ENCODE assay signal across 8 cellular contexts in genomic region chr2:27772804-27773203, GRCh38. TPM values are rescaled to one million over a fixed set of nuclear protein-coding genes. Genes with fewer than 3 reads are reported as not detected.
DNase-seq lines count a peak whose midpoint lies in the region; ATAC-seq and TF ChIP-seq lines count a peak whose summit lies in the region.

No MANE protein-coding gene starts in this region.

- H3K23ac ChIP-seq in mesenchymal stem cell (ENCODE audit: low read length in 2 of 2): no peak overlapping the region

- intact Hi-C loops in A673 (cut with micrococcal nuclease; ENCODE audit: unreplicated experiment) (loop anchor here (10.0 kb wide), 1 partner anchor 112 kb away; no protein-coding TSS in a partner anchor), ascending aorta (cut with DNase I) (loop anchor here (10.0 kb wide), 1 partner anchor 332 kb away; no protein-coding TSS in a partner anchor)

- BruUV-seq in A673 (replicated peaks; lab: Mats Ljungman, UMichigan): no TSS peak

- peak overlapping the region; percentile 97 for H3K9ac ChIP-seq in mesenchymal stem cell (ENCODE audit: low read length)

- POLR2A ChIA-PET in A673 (lab: Charles Lee; ENCODE audit: low non-redundant PET): interaction anchor here (0.6 kb wide), 1 partner anchor 68 kb away, joined by 3 read pairs; no protein-coding TSS in a partner anchor

- H3K9me3 ChIP-seq in A673 (ENCODE audit: low read depth, low read length, poor library complexity, severe bottlenecking) (no peaks in the 10 kb centered on the region), ascending aorta (no peaks in the 10 kb centered on the region), mesenchymal stem cell (ENCODE audit: control insufficient read depth, low read length) (no peaks in the 10 kb centered on the region)

- H3K36me3 ChIP-seq in A673 (ENCODE audit: insufficient read depth, low read length, poor library complexity, severe bottlenecking) (no peaks in the 10 kb centered on the region), ascending aorta (peaks cover 6 to 17% of the 10 kb centered on the region in 2 donors), mesenchymal stem cell (ENCODE audit: control insufficient read depth in 1 of 2, insufficient read depth in 2 of 2, low read depth in 1 of 2, low read length in 2 of 2) (peaks cover 5 to 32% of the 10 kb centered on the region in 2 experiments)

- H4K91ac ChIP-seq in mesenchymal stem cell (ENCODE audit: low read length): no peak overlapping the region

- peak overlapping the region; percentile 71 for H3K4me2 ChIP-seq in mesenchymal stem cell (ENCODE audit: low read length, poor library complexity, severe bottlenecking)

- no peak for TF ChIP-seq CTCF in A673 (conservative IDR thresholded peaks at IDR 0.05; ENCODE audit: low read depth, low read length)
- no peak for TF ChIP-seq CTCF in HL-60 (IDR thresholded peaks at IDR 0.05; ENCODE audit: insufficient read depth, low read length)
- no peak for TF ChIP-seq CTCF in ascending aorta (IDR thresholded peaks at IDR 0.05)

- H3K4ac ChIP-seq in mesenchymal stem cell (ENCODE audit: low read depth in 1 of 2, low read length in 2 of 2): no peak overlapping the region

- no peak overlapping the region for H2BK120ac ChIP-seq in mesenchymal stem cell (ENCODE audit: low read depth, low read length)

- H3K79me1 ChIP-seq in mesenchymal stem cell (replicated peaks; ENCODE audit: low read length, poor library complexity, severe bottlenecking): peaks cover 2% of the 10 kb centered on the region

- H2AK5ac ChIP-seq in mesenchymal stem cell (ENCODE audit: low read length, severe bottlenecking): no peak overlapping the region

- H2BK15ac ChIP-seq in mesenchymal stem cell (ENCODE audit: low read depth, poor library complexity, severe bottlenecking): no peak overlapping the region

- ATAC-seq in GM18909 (IDR thresholded peaks at IDR 0.05; ENCODE audit: poor library complexity, unreplicated experiment) (no peak), HG03439 (IDR thresholded peaks at IDR 0.05; ENCODE audit: unreplicated experiment) (no peak)

- H3K27me3 ChIP-seq in A673 (replicated peaks; ENCODE audit: insufficient read depth, low read depth, low read length, poor library complexity) (no peaks in the 10 kb centered on the region), HL-60 (ENCODE audit: insufficient read depth, poor library complexity, severe bottlenecking) (no peaks in the 10 kb centered on the region), ascending aorta (no peaks in the 10 kb centered on the region), mesenchymal stem cell (ENCODE audit: control insufficient read depth in 1 of 2, insufficient read depth in 1 of 2, low read length in 2 of 2) (peaks cover 0 to 6% of the 10 kb centered on the region in 2 experiments)

- no peak overlapping the region for H4K8ac ChIP-seq in mesenchymal stem cell (ENCODE audit: low read length)

- H2BK12ac ChIP-seq in mesenchymal stem cell (ENCODE audit: low read length in 2 of 2): no peak overlapping the region

- DNase-seq in A673 (ENCODE audit: low spot score): no peak
- no peak for DNase-seq in HL-60 (ENCODE audit: low read depth in 1 of 2, low spot score in 1 of 2)
- DNase-seq in ascending aorta (ENCODE audit: low spot score in 2 of 2): no peak
- no peak for DNase-seq in mesenchymal stem cell
- no peak for DNase-seq in inferior parietal cortex (ENCODE audit: extremely low spot score)
- DNase-seq in NCI-H524 treated with DMSO at 0.1 percent for 48 hours (lab: John Stamatoyannopoulos, UW): no peak

- no peak overlapping the region for H2BK5ac ChIP-seq in mesenchymal stem cell (ENCODE audit: low read depth, low read length, poor library complexity, severe bottlenecking)

- H3K4me1 ChIP-seq in A673 (ENCODE audit: insufficient read depth, low read length, poor library complexity, severe bottlenecking) (peaks cover 25% of the 10 kb centered on the region), ascending aorta (peaks cover 9 to 24% of the 10 kb centered on the region in 2 donors), mesenchymal stem cell (ENCODE audit: control insufficient read depth, insufficient read depth, low read depth, low read length) (peaks cover 7% of the 10 kb centered on the region)

- H3K14ac ChIP-seq in mesenchymal stem cell (ENCODE audit: low read length in 2 of 2): no peak overlapping the region

- CTCF ChIA-PET in A673 (lab: Charles Lee): no interaction called here

- no peak overlapping the region for H3K27ac ChIP-seq in A673 (ENCODE audit: low read depth, low read length, poor library complexity, severe bottlenecking)
- H3K27ac ChIP-seq in HL-60 (replicated peaks): peak overlapping the region; percentile 90
- peak overlapping the region; percentile 90 to 96 for H3K27ac ChIP-seq in ascending aorta
- H3K27ac ChIP-seq in mesenchymal stem cell (ENCODE audit: low read length, poor library complexity, severe bottlenecking): no peak overlapping the region

- no peak overlapping the region for H3K18ac ChIP-seq in mesenchymal stem cell (ENCODE audit: low read depth in 1 of 2, low read length in 2 of 2)

- WGBS in mesenchymal stem cell: no CpG with 5 or more reads among the region's 2 CpGs

- peak overlapping the region; percentile 62 for H3K4me3 ChIP-seq in A673 (ENCODE audit: low read depth, low read length, poor library complexity, severe bottlenecking)
- H3K4me3 ChIP-seq in HL-60 (replicated peaks; ENCODE audit: insufficient read depth, low read length): peak overlapping the region; percentile 70
- H3K4me3 ChIP-seq in ascending aorta: peak overlapping the region; percentile 80 to 92
- H3K4me3 ChIP-seq in mesenchymal stem cell (ENCODE audit: insufficient read depth in 1 of 2, low read depth in 1 of 2, low read length in 2 of 2): peak overlapping the region in 1 of 2 experiments; percentile 94

- no peak overlapping the region for H2AFZ ChIP-seq in mesenchymal stem cell (ENCODE audit: low read depth, low read length)

RNA-seq across cellular contexts. Expression of gene MRPL33, which starts 1.3 kb away (rescaled TPM):
- 55.4 and 68.1 TPM in 2 replicates for total RNA-seq in A673 (2021)
- total RNA-seq in ascending aorta: 3.4 TPM
- 295 TPM for polyA plus RNA-seq in mesenchymal stem cell (2013, experiment 1 of 2)
- 307 TPM for polyA plus RNA-seq in mesenchymal stem cell (2013, experiment 2 of 2)

Comparison
In these comparisons a context has a peak if more than half of its experiments do, and no peak if none do; other contexts are left out.
1. H3K27ac ChIP-seq: peak in HL-60 (single experiment) and ascending aorta (2 of 2); none in A673 (single experiment) and mesenchymal stem cell (single experiment).
2. RNA of gene MRPL33, which starts 1.3 kb away (total RNA-seq): 55.4 to 68.1 TPM in A673; 3.4 TPM in ascending aorta (single experiment); every median in the first group is over 10 times any median in the second.